ENCODE assay signal across 19 cellular contexts in the genomic region with DNA sequence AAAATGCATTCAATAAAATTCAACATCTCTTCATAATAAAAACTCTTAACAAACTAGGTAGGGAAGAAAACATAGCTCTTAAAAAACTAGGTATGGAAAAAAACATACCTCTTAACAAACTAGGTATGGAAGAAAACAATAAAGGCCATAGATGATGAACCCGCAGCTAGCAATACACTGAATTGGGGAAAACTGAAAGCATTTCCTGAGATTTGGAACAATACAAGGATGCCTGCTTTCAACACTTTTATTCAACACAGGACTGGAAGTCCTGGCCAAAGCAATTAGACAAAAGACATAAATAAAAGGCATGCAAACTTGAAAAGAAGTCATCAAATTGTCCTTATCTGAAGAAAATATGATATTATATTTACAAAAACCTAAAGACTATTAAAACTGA.
"Had no signal": no experiment of that assay in that cellular context is flagged by ENCODE, and none has a peak within 500 bp of the region (broad histone marks: within the 10 kb centered on the region; RNA-seq: fewer than 3 reads in every experiment).

No MANE protein-coding gene starts in this region.

- ATAC-seq: Panc1, PC-3 had no signal

- DNase-seq: KBM-7, MG63, NCI-H1092, NCI-H1105 treated with DMSO at 0.1 percent for 48 hours, NCI-H1417 treated with DMSO at 0.1 percent for 48 hours, NCI-H146, NCI-H1694 treated with DMSO at 0.1 percent for 48 hours, NCI-H1930, NCI-H2081, NCI-H2107, NCI-H2227 treated with DMSO at 0.1 percent for 48 hours, NCI-H524 treated with DMSO at 0.1 percent for 48 hours, NCI-H69, NCI-H774, PC-3, SHP77, SK-N-SH, SW 1271 had no signal
